14 cellular contexts compared by ENCODE assay signal in the genomic region with DNA sequence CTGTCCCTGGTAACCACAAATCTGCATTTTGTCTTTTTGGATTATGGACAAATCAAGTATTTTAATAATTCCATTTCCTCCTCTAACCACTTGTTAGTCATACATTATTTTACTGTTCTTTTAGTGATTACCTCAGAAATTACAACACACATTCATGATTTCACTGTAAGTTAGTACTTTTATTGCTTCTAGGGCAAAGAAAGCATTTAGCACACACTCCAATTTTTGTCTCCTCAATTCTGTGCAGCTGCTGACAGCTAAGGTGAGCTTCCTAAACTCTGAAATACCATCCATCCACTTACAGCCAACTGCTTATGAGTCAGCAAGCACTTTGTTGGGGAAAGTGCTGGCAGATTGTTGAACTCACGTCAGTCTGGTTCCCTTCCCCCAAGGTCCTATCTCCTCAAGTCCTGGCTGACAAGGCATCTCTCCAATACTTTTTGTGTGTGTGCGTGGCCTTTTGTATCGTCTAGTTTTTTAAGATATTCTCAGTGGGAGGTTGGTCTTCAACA. TPM values are rescaled to one million over a fixed set of nuclear protein-coding genes. Genes with fewer than 3 reads are reported as not detected.
A peak's percentile ranks its signal among the peaks of the same experiment; 100 is the strongest.
DNase-seq lines count a peak whose midpoint lies in the region; ATAC-seq lines count a peak whose summit lies in the region.
"Had no signal": no experiment of that assay in that cellular context is flagged by ENCODE, and none has a peak within 500 bp of the region (broad histone marks: within the 10 kb centered on the region; RNA-seq: fewer than 3 reads in every experiment).

No MANE protein-coding gene starts in this region.

- peaks cover 6% of the 10 kb centered on the region; the same call in 1 of the 2 replicates for H3F3A ChIP-seq in GM23248 (ENCODE audit: insufficient read depth)

- H3K36me3 ChIP-seq in GM23248 (ENCODE audit: low read depth): no peaks in the 10 kb centered on the region
- H3K36me3 ChIP-seq: thoracic aorta had no signal

- H4K20me1 ChIP-seq in GM23248 (ENCODE audit: insufficient read depth): no peaks in the 10 kb centered on the region

- no peaks in the 10 kb centered on the region for H3K79me2 ChIP-seq in GM23248 (ENCODE audit: insufficient read depth)
- H3K79me2 ChIP-seq: parathyroid adenoma had no signal

- no peaks in the 10 kb centered on the region for H3K9me3 ChIP-seq in GM23248 (ENCODE audit: low read depth)
- H3K9me3 ChIP-seq: thoracic aorta had no signal

- H3K9me2 ChIP-seq in GM23248 (ENCODE audit: insufficient read depth): no peaks in the 10 kb centered on the region

- no peak overlapping the region for H2AFZ ChIP-seq in GM23248
- H2AFZ ChIP-seq: parathyroid adenoma had no signal

- no peak overlapping the region for H3K9ac ChIP-seq in GM23248
- H3K9ac ChIP-seq: KMS-11, parathyroid adenoma had no signal

- H3K27ac ChIP-seq in GM23248: peak overlapping the region; percentile 4; the same call in 1 of the 2 replicates
- H3K27ac ChIP-seq: KMS-11, parathyroid adenoma, thoracic aorta had no signal

- H3K4me1 ChIP-seq in GM23248 (ENCODE audit: insufficient read depth): peaks cover 10% of the 10 kb centered on the region
- H3K4me1 ChIP-seq: parathyroid adenoma had no signal

- peak overlapping the region; percentile 49 for H3K4me2 ChIP-seq in GM23248 (ENCODE audit: unreplicated experiment)
- H3K4me2 ChIP-seq: KMS-11 had no signal

- in situ Hi-C loops in GM23248 (cut with MboI): no loop called here

- no peak for ATAC-seq in left lobe of liver
- ATAC-seq: esophagus mucosa had no signal

- DNase-seq in GM23248: peak; percentile 72
- DNase-seq in OCI-M1 (lab: John Stamatoyannopoulos, UW): peak; percentile 45
- DNase-seq in fibroblast of gingiva (ENCODE audit: low read depth): peak; percentile 54
- DNase-seq in renal cortical epithelial cell (ENCODE audit: low read depth): peak; percentile 71
- DNase-seq in dedifferentiated amniotic fluid mesenchymal stem cell (ENCODE audit: extremely low spot score): no peak
- DNase-seq in activated CD4-positive, alpha-beta T cell treated with anti-CD3 and anti-CD28 coated beads, Interleukin-2, amount 50 U/mL, for 4 hours: no peak
- DNase-seq in left lobe of liver (ENCODE audit: low spot score): no peak
- DNase-seq: activated CD4-positive, alpha-beta memory T cell treated with anti-CD3 and anti-CD28 coated beads, Interleukin-2, amount 10 ng/mL, durations not matched to agents 7 days and 5 days; NCI-H524 treated with DMSO at 0.1 percent for 48 hours; T-helper 1 cell had no signal

- H3K27me3 ChIP-seq in GM23248 (replicated peaks; ENCODE audit: insufficient read depth): no peaks in the 10 kb centered on the region

- no peak overlapping the region for H3K4me3 ChIP-seq in GM23248
- H3K4me3 ChIP-seq: thoracic aorta had no signal

- WGBS in GM23248 (ENCODE audit: low coverage in 1 of 2, low lambda C conversion rate in 2 of 2, missing lambda C conversion rate in 2 of 2), 2 experiments: 40 to 44% methylated on average over 3 of the region's 3 CpGs

RNA-seq across cellular contexts. Expression of a gene that starts 49.4 kb away (rescaled TPM):
- 2.8 and 6.8 TPM in 2 replicates for total RNA-seq in GM23248 (2014; rRNA removed; shearing (Covaris generic))
- 2.0 and 2.5 TPM in 2 replicates for polyA plus RNA-seq in GM23248 (2016; fragmentation: Nextera tagmentation; extraction: Ambion mirVana)
- total RNA-seq in renal cortical epithelial cell: 0.35 and 0.40 TPM in 2 replicates
- 1.1 TPM for total RNA-seq in left lobe of liver

Comparison
In these comparisons a context has a peak if more than half of its experiments do, and no peak if none do; other contexts are left out.
1. DNase-seq: peak in GM23248 (single experiment), OCI-M1 (single experiment), fibroblast of gingiva (single experiment) and renal cortical epithelial cell (single experiment); none in dedifferentiated amniotic fluid mesenchymal stem cell (single experiment), activated CD4-positive, alpha-beta T cell treated with anti-CD3 and anti-CD28 coated beads, Interleukin-2, amount 50 U/mL, for 4 hours (0 of 2) and left lobe of liver (single experiment).